In the genomic region with DNA sequence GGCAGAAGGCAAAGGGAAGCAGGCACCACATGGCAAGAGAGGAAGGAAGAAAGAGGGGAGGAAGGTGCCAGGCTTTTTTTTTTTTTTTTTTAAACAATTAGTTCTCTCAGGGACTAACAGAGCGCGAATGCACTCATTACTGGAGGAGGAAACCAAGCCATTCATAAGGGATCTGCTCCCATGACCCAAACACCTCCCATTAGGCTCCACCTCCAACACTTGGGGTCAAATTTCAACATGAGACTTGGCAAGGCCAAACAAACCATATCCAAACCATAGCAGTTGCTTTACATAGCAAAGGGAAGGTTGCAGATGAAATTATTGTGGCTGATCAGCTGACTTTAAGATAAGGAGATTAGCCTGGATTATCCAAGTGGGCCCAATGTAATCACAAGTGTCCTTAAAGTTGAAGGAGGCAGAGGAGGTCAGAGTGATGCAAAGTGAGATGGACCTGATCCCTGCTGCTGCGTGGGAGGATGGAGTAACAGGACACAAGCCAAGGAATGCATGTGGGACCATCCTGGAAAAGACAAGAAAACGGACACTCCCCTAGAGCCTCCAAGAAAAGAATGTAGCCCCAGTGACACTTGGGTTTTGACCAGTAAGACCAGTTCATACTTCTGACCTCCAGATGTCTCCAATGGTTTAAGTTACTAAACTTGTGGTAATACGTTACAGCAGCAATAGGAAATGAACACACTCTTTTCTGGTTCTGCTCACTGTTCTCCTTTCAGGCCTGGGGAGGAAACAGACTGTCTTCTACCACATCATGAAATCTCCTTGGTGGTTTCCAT, we compare ENCODE assay signal across 1 cellular context.
TF ChIP-seq lines count a peak whose summit lies in the region.

No MANE protein-coding gene starts in this region.

TF ChIP-seq in SK-N-SH, 30 proteins besides CTCF, POLR2A, EP300 and RAD21 (continued from another document):
- no peak for TF ChIP-seq NFIC (IDR thresholded peaks at IDR 0.05; ENCODE audit: borderline replicate concordance)
- no peak for TF ChIP-seq SIN3A (IDR thresholded peaks at IDR 0.05; ENCODE audit: borderline replicate concordance, low read depth, low read length)
